In the genomic region with DNA sequence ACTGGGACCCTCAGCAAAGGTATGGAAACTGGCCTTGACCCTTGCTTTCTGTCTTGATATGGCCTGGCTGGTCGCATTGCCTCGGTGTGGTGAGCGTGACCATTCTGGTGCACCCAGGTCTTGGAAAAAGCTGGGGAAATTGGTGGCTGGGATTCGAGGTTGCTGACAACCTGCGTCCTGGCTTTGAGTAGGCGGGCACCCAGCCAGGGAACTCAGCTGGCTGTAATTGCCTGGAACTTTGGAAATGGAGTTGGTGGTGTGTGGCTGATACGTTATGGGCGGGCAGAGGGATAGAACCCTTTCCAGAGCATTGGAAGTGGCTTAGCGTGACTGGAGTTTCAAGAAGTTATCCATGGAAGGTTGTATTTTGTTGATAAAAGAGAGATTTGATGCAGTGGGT, we compare ENCODE assay signal across 25 cellular contexts. TPM values are rescaled to one million over a fixed set of nuclear protein-coding genes. Genes with fewer than 3 reads are reported as not detected.
DNase-seq lines count a peak whose midpoint lies in the region; ATAC-seq and TF ChIP-seq lines count a peak whose summit lies in the region.
"Had no signal": no experiment of that assay in that cellular context is flagged by ENCODE, and none has a peak within 500 bp of the region (broad histone marks: within the 10 kb centered on the region; RNA-seq: fewer than 3 reads in every experiment).

No MANE protein-coding gene starts in this region.

- ATAC-seq in SK-N-SH treated with all-trans-retinoic acid at 6 μM for 48 hours (no peak; the same call in 2 of the 3 replicates), GM19467 (IDR thresholded peaks at IDR 0.05; ENCODE audit: unreplicated experiment) (no peak)
- ATAC-seq: activated CD4-positive, CD25-positive, alpha-beta regulatory T cell treated with anti-CD3 and anti-CD28 coated beads, Interleukin-2, amount 50 U/mL, for 24 hours; esophagus mucosa; gastrocnemius medialis; natural killer cell; stimulated activated naive CD8-positive, alpha-beta T cell treated with anti-CD3 and anti-CD28 coated beads, Interleukin-15, Interleukin-2, amounts not matched to agents 100 U/mL and 50 U/mL, for 24 hours had no signal

- H3K4me3 ChIP-seq in SK-N-SH (ENCODE audit: low read depth in 2 of 2, low read length in 1 of 2): peak overlapping the region in 1 of 2 experiments; percentile 29; a peak in 1 of 4 replicates
- H3K4me3 ChIP-seq in muscle layer of duodenum (ENCODE audit: low read depth in 1 of 2, low read length in 2 of 2): peak overlapping the region; percentile 35 to 45
- H3K4me3 ChIP-seq in thyroid gland (replicated peaks in 1 of 3): no peak overlapping the region
- H3K4me3 ChIP-seq: A549, gastrocnemius medialis had no signal

- H3K27ac ChIP-seq in SK-N-SH (ENCODE audit: low read depth in 2 of 2, low read length in 1 of 2) (peak overlapping the region in 1 of 2 experiments; percentile 50; a peak in 2 of 4 replicates), muscle layer of duodenum (ENCODE audit: low read length) (no peak overlapping the region), thyroid gland (no peak overlapping the region)
- H3K27ac ChIP-seq: A549, gastrocnemius medialis, parathyroid adenoma, RWPE1 had no signal

- no peak for TF ChIP-seq EP300 in SK-N-SH (IDR thresholded peaks at IDR 0.05; ENCODE audit: borderline replicate concordance in 1 of 2, low read depth in 1 of 2, low read length in 1 of 2)

- no peak for TF ChIP-seq CTCF in SK-N-SH (IDR thresholded peaks at IDR 0.05)
- TF ChIP-seq CTCF in thyroid gland (IDR thresholded peaks at IDR 0.05): no peak

- no peaks in the 10 kb centered on the region for H4K20me1 ChIP-seq in SK-N-SH (ENCODE audit: insufficient read depth)

- no peaks in the 10 kb centered on the region for H3K9me3 ChIP-seq in SK-N-SH
- no peaks in the 10 kb centered on the region for H3K9me3 ChIP-seq in muscle layer of duodenum (ENCODE audit: control insufficient read depth in 1 of 2, low read length in 2 of 2)
- no peaks in the 10 kb centered on the region for H3K9me3 ChIP-seq in thyroid gland
- H3K9me3 ChIP-seq: gastrocnemius medialis had no signal

- peak; percentile 63 for DNase-seq in SK-N-SH
- peak; percentile 75 for DNase-seq in NCI-H345 (lab: John Stamatoyannopoulos, UW)
- peak; percentile 61 to 74 for DNase-seq in thyroid gland
- no peak for DNase-seq in NCI-H510A (lab: John Stamatoyannopoulos, UW)
- no peak for DNase-seq in effector CD4-positive, alpha-beta T cell
- DNase-seq: activated naive CD4-positive, alpha-beta T cell treated with anti-CD3 and anti-CD28 coated beads, Interleukin-2, amount 10 ng/mL, durations not matched to agents 7 days and 5 days; activated T-cell treated with anti-CD3 and anti-CD28 coated beads, Interleukin-2, amount 50 U/mL, for 24 hours; DMS153; effector memory CD4-positive, alpha-beta T cell; gastrocnemius medialis; IMR-90; mesendoderm; natural killer cell; NCI-H187 treated with DMSO at 0.1 percent for 48 hours; stimulated activated naive CD8-positive, alpha-beta T cell treated with anti-CD3 and anti-CD28 coated beads, Interleukin-15, Interleukin-2, amounts not matched to agents 100 U/mL and 50 U/mL, for 24 hours had no signal

- CTCF ChIA-PET in SK-N-SH (lab: Yijun Ruan, JAX): interaction anchor here (0.6 to 2.0 kb wide), 9 partner anchors 16 to 374 kb away, joined by 3 to 7 read pairs (median 3); a partner anchor contains a TSS

- TF ChIP-seq POLR2A in thyroid gland (IDR thresholded peaks at IDR 0.05): no peak

- no peaks in the 10 kb centered on the region for H3F3A ChIP-seq in SK-N-SH (replicated peaks; ENCODE audit: insufficient read depth)

- intact Hi-C loops in thyroid gland (cut with DNase I): no loop called here

- no peaks in the 10 kb centered on the region for H3K79me2 ChIP-seq in SK-N-SH (ENCODE audit: insufficient read depth)
- H3K79me2 ChIP-seq: parathyroid adenoma had no signal

- no peak overlapping the region for H3K4me2 ChIP-seq in SK-N-SH
- H3K4me2 ChIP-seq: A549 had no signal

- TF ChIP-seq RAD21 in SK-N-SH (IDR thresholded peaks at IDR 0.05; ENCODE audit: low read length): peak; percentile 8; the same call in 1 of the 2 replicates

- H3K36me3 ChIP-seq in SK-N-SH (replicated peaks in 1 of 2; ENCODE audit: control insufficient read depth in 1 of 2, insufficient read depth in 2 of 2, low read length in 1 of 2): no peaks in the 10 kb centered on the region
- H3K36me3 ChIP-seq in muscle layer of duodenum (ENCODE audit: control insufficient read depth in 1 of 2, insufficient read depth in 2 of 2, low read length in 2 of 2): no peaks in the 10 kb centered on the region
- no peaks in the 10 kb centered on the region for H3K36me3 ChIP-seq in thyroid gland
- H3K36me3 ChIP-seq: gastrocnemius medialis had no signal

- H3K27me3 ChIP-seq in SK-N-SH (ENCODE audit: insufficient read depth) (peaks cover 40% of the 10 kb centered on the region), muscle layer of duodenum (ENCODE audit: low read depth, low read length) (no peaks in the 10 kb centered on the region), thyroid gland (no peaks in the 10 kb centered on the region)

- POLR2A ChIA-PET in SK-N-SH (lab: Yijun Ruan, JAX): no interaction called here

- H3K9me2 ChIP-seq in SK-N-SH: no peaks in the 10 kb centered on the region

- H3K4me1 ChIP-seq in SK-N-SH (ENCODE audit: control insufficient read depth in 1 of 2, insufficient read depth in 2 of 2, low read depth in 1 of 2, low read length in 1 of 2) (peaks cover 0 to 19% of the 10 kb centered on the region in 2 experiments; a peak in 1 of 4 replicates), muscle layer of duodenum (ENCODE audit: control insufficient read depth in 1 of 2, insufficient read depth in 2 of 2, low read length in 2 of 2) (peaks cover 5 to 52% of the 10 kb centered on the region in 2 donors), thyroid gland (peaks cover 0 to 7% of the 10 kb centered on the region in 2 donors)
- H3K4me1 ChIP-seq: A549, parathyroid adenoma had no signal

- H2AFZ ChIP-seq in SK-N-SH (ENCODE audit: low read depth): no peak overlapping the region
- H2AFZ ChIP-seq: parathyroid adenoma had no signal

- WGBS in SK-N-SH (ENCODE audit: low lambda C conversion rate): 17% methylated on average over 9 of the region's 9 CpGs
- 36 to 60% methylated on average over 6 to 9 of the region's 9 CpGs for WGBS in thyroid gland, 2 donors

- H3K9ac ChIP-seq in SK-N-SH: no peak overlapping the region
- H3K9ac ChIP-seq: parathyroid adenoma had no signal

TF ChIP-seq in SK-N-SH, 30 proteins besides CTCF, POLR2A, EP300 and RAD21:
- TF ChIP-seq, protein P1, sequence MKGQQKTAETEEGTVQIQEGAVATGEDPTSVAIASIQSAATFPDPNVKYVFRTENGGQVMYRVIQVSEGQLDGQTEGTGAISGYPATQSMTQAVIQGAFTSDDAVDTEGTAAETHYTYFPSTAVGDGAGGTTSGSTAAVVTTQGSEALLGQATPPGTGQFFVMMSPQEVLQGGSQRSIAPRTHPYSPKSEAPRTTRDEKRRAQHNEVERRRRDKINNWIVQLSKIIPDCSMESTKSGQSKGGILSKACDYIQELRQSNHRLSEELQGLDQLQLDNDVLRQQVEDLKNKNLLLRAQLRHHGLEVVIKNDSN (IDR thresholded peaks at IDR 0.05; ENCODE audit: borderline replicate concordance, low read depth): no peak
- TF ChIP-seq EZH2phosphoT487 (IDR thresholded peaks at IDR 0.05; ENCODE audit: borderline replicate concordance, low read depth) (no peak), FOXM1 (IDR thresholded peaks at IDR 0.05; ENCODE audit: low read depth) (no peak), FOSL2 (IDR thresholded peaks at IDR 0.05; ENCODE audit: borderline replicate concordance, low read depth) (no peak)
- TF ChIP-seq, protein P2, sequence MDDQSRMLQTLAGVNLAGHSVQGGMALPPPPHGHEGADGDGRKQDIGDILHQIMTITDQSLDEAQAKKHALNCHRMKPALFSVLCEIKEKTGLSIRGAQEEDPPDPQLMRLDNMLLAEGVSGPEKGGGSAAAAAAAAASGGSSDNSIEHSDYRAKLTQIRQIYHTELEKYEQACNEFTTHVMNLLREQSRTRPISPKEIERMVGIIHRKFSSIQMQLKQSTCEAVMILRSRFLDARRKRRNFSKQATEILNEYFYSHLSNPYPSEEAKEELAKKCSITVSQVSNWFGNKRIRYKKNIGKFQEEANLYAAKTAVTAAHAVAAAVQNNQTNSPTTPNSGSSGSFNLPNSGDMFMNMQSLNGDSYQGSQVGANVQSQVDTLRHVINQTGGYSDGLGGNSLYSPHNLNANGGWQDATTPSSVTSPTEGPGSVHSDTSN (IDR thresholded peaks at IDR 0.05): no peak

TF ChIP-seq in SK-N-SH treated with all-trans-retinoic acid at 6 μM for 48 hours, 23 proteins besides CTCF, POLR2A, EP300 and RAD21 (continues in another document):
- TF ChIP-seq GLIS3 (CRISPR knock-in tag; IDR thresholded peaks at IDR 0.05) (no peak), BACH2 (CRISPR knock-in tag; IDR thresholded peaks at IDR 0.05; ENCODE audit: borderline replicate concordance) (no peak), PPARA (CRISPR knock-in tag; IDR thresholded peaks at IDR 0.05; ENCODE audit: borderline replicate concordance) (no peak)
- TF ChIP-seq, protein P3, sequence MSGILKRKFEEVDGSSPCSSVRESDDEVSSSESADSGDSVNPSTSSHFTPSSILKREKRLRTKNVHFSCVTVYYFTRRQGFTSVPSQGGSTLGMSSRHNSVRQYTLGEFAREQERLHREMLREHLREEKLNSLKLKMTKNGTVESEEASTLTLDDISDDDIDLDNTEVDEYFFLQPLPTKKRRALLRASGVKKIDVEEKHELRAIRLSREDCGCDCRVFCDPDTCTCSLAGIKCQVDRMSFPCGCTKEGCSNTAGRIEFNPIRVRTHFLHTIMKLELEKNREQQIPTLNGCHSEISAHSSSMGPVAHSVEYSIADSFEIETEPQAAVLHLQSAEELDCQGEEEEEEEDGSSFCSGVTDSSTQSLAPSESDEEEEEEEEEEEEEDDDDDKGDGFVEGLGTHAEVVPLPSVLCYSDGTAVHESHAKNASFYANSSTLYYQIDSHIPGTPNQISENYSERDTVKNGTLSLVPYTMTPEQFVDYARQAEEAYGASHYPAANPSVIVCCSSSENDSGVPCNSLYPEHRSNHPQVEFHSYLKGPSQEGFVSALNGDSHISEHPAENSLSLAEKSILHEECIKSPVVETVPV (CRISPR knock-in tag; IDR thresholded peaks at IDR 0.05): no peak

RNA-seq across cellular contexts. Expression of a gene that starts 35.2 kb away (rescaled TPM):
- polyA plus RNA-seq in SK-N-SH (2012; rRNA removed): not detected in 2 replicates
- not detected in 2 replicates for polyA plus RNA-seq in SK-N-SH (2012; cell fraction: cytosol; rRNA removed)
- not detected in 2 replicates for polyA plus RNA-seq in SK-N-SH (2012; cell fraction: nucleus; rRNA removed)
- under 1 TPM; 0.20 to 0.29 (median 0.25) TPM for total RNA-seq in thyroid gland
- total RNA-seq: IMR-90, NCI-H460 had no signal
- polyA plus RNA-seq: A549, IMR-90, keratinocyte had no signal

RNA-seq across cellular contexts. Expression of a gene that starts 56.4 kb away (rescaled TPM):
- not detected in 2 replicates for polyA plus RNA-seq in SK-N-SH (2012; rRNA removed)
- polyA plus RNA-seq in SK-N-SH (2012; cell fraction: cytosol; rRNA removed): not detected in 2 replicates
- polyA plus RNA-seq in SK-N-SH (2012; cell fraction: nucleus; rRNA removed): not detected in 2 replicates
- total RNA-seq in thyroid gland: 10 to 100 TPM in 1 of 4 donors, 1 to 10 TPM in 3; 3.2 to 22.7 (median 6.9) TPM
- total RNA-seq: IMR-90, NCI-H460 had no signal
- polyA plus RNA-seq: A549, IMR-90, keratinocyte had no signal

Comparison
In these comparisons a context has a peak if more than half of its experiments do, and no peak if none do; other contexts are left out.
1. DNase-seq: peak in SK-N-SH (single experiment), NCI-H345 (single experiment) and thyroid gland (2 of 2); none in NCI-H510A (single experiment) and effector CD4-positive, alpha-beta T cell (single experiment).
2. H3K4me3 ChIP-seq: peak in muscle layer of duodenum (2 of 2); none in thyroid gland (0 of 3).